1 cellular context compared by ENCODE assay signal in the genomic region with DNA sequence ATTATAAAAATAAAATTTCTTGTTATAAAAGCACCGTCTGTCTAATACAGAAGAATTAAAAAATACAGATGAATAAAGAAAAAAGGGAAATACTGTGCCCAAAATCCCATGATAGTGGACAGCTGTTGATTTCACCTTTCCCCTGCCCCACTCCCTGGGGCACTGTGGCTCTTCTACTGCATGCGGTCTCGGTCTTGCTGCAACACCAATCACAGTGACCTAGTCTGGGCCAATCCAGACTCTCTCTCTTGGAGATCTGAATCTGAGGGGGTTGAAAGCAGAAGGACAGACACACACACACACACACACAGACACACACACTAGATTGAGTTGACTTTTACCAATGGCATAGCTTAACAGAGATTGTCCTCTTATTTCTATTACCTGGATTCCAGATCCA.
TF ChIP-seq lines count a peak whose summit lies in the region.

No MANE protein-coding gene starts in this region.

TF ChIP-seq in GM12878, 131 proteins besides CTCF, POLR2A, EP300 and RAD21 (continued from another document):
- TF ChIP-seq, protein P1, sequence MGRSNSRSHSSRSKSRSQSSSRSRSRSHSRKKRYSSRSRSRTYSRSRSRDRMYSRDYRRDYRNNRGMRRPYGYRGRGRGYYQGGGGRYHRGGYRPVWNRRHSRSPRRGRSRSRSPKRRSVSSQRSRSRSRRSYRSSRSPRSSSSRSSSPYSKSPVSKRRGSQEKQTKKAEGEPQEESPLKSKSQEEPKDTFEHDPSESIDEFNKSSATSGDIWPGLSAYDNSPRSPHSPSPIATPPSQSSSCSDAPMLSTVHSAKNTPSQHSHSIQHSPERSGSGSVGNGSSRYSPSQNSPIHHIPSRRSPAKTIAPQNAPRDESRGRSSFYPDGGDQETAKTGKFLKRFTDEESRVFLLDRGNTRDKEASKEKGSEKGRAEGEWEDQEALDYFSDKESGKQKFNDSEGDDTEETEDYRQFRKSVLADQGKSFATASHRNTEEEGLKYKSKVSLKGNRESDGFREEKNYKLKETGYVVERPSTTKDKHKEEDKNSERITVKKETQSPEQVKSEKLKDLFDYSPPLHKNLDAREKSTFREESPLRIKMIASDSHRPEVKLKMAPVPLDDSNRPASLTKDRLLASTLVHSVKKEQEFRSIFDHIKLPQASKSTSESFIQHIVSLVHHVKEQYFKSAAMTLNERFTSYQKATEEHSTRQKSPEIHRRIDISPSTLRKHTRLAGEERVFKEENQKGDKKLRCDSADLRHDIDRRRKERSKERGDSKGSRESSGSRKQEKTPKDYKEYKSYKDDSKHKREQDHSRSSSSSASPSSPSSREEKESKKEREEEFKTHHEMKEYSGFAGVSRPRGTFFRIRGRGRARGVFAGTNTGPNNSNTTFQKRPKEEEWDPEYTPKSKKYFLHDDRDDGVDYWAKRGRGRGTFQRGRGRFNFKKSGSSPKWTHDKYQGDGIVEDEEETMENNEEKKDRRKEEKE (IDR thresholded peaks at IDR 0.05) = no peak
- no peak for TF ChIP-seq TARDBP (IDR thresholded peaks at IDR 0.05; ENCODE audit: borderline replicate concordance)
- TF ChIP-seq MYC (IDR thresholded peaks at IDR 0.05; ENCODE audit: insufficient read depth, insufficient read length, insufficient replicate concordance, low read length, severe bottlenecking) = no peak
- TF ChIP-seq ESRRA (IDR thresholded peaks at IDR 0.05; ENCODE audit: low read length) = no peak
- TF ChIP-seq SMARCA5 (IDR thresholded peaks at IDR 0.05) = no peak
- TF ChIP-seq MXI1 (IDR thresholded peaks at IDR 0.05; ENCODE audit: low read depth, low read length) = no peak
- no peak for TF ChIP-seq EZH2 (IDR thresholded peaks at IDR 0.05; ENCODE audit: borderline replicate concordance, control insufficient read depth, low read depth, low read length)
- no peak for TF ChIP-seq CHD4 (IDR thresholded peaks at IDR 0.05)
- no peak for TF ChIP-seq NFYA (IDR thresholded peaks at IDR 0.05; ENCODE audit: borderline replicate concordance, low read depth, low read length)
- TF ChIP-seq SPI1 (IDR thresholded peaks at IDR 0.05; ENCODE audit: borderline replicate concordance, insufficient read depth, low read depth, low read length) = no peak
- no peak for TF ChIP-seq JUND (IDR thresholded peaks at IDR 0.05; ENCODE audit: low read depth, low read length)
- no peak for TF ChIP-seq SP1 (IDR thresholded peaks at IDR 0.05; ENCODE audit: low read depth, low read length)
